ENCODE assay signal across 10 cellular contexts in genomic region chr1:161021959-161022332, GRCh38. TPM values are rescaled to one million over a fixed set of nuclear protein-coding genes. Genes with fewer than 3 reads are reported as not detected.
DNase-seq lines count a peak whose midpoint lies in the region; ATAC-seq, FAIRE-seq and TF ChIP-seq lines count a peak whose summit lies in the region.
"Had no signal": no experiment of that assay in that cellular context is flagged by ENCODE, and none has a peak within 500 bp of the region (broad histone marks: within the 10 kb centered on the region; RNA-seq: fewer than 3 reads in every experiment).

No MANE protein-coding gene starts in this region.

- H3K4me1 ChIP-seq in keratinocyte (ENCODE audit: control insufficient read depth, extremely low read depth, insufficient read depth, low read length) (peaks cover 37% of the 10 kb centered on the region), upper lobe of right lung (peaks cover 44% of the 10 kb centered on the region), mucosa of descending colon (ENCODE audit: low read depth) (peaks cover 9% of the 10 kb centered on the region)

- CTCF ChIA-PET in activated naive CD4-positive, alpha-beta T cell treated with anti-CD3 and anti-CD28 coated beads for 36 hours (lab: Charles Lee), result interaction anchor here (0.6 to 2.8 kb wide), 8 partner anchors 9 to 66 kb away, joined by 3 to 11 read pairs (median 5); partner anchors contain the start of gene TSTD1

- no peaks in the 10 kb centered on the region for H3K27me3 ChIP-seq in keratinocyte (ENCODE audit: control insufficient read depth, extremely low read depth, insufficient read depth, low read length)
- no peaks in the 10 kb centered on the region for H3K27me3 ChIP-seq in upper lobe of right lung
- H3K27me3 ChIP-seq: right atrium auricular region had no signal

- no peak for TF ChIP-seq CTCF in keratinocyte (optimal IDR thresholded peaks at IDR 0.05 in 1 of 3, IDR thresholded peaks at IDR 0.05 in 1 of 3, conservative IDR thresholded peaks at IDR 0.05 in 1 of 3; ENCODE audit: extremely low read depth in 1 of 3, insufficient read depth in 2 of 3, low read length in 3 of 3)
- TF ChIP-seq CTCF in upper lobe of right lung (IDR thresholded peaks at IDR 0.05), result no peak
- no peak for TF ChIP-seq CTCF in mucosa of descending colon (IDR thresholded peaks at IDR 0.05)

- dilution Hi-C loops in keratinocyte (cut with MboI; ENCODE audit: extremely low pct_ligation_motif_present, low sequenced_read_pairs), result no loop called here

- H3K9me1 ChIP-seq in keratinocyte (ENCODE audit: control insufficient read depth, extremely low read depth, insufficient read depth, low read length), result no peaks in the 10 kb centered on the region

- H3K9me3 ChIP-seq in keratinocyte (ENCODE audit: control insufficient read depth, low read depth, low read length), result no peaks in the 10 kb centered on the region
- H3K9me3 ChIP-seq in upper lobe of right lung, result no peaks in the 10 kb centered on the region
- H3K9me3 ChIP-seq in mucosa of descending colon, result no peaks in the 10 kb centered on the region
- H3K9me3 ChIP-seq: right atrium auricular region had no signal

- H3K4me3 Mint-ChIP-seq in activated naive CD4-positive, alpha-beta T cell treated with anti-CD3 and anti-CD28 coated beads for 36 hours, result peak overlapping the region; percentile 92
- peak overlapping the region; percentile 91 for H3K4me3 Mint-ChIP-seq in activated T-helper 1 cell treated with anti-CD3 and anti-CD28 coated beads, Interleukin-12 subunit alpha, Interleukin-12 subunit beta, Interleukin-2, Interleukin-4 antibody, amounts not matched to agents 30 ng/mL and 10 ng/mL and 1 ng/mL, durations not matched to agents 14 hours and 24 hours and 36 hours

- no peak for ATAC-seq in upper lobe of right lung
- ATAC-seq in HG03135 (IDR thresholded peaks at IDR 0.05; ENCODE audit: unreplicated experiment), result no peak
- no peak for ATAC-seq in mucosa of descending colon

- H3K36me3 Mint-ChIP-seq in activated naive CD4-positive, alpha-beta T cell treated with anti-CD3 and anti-CD28 coated beads for 36 hours (ENCODE audit: low read depth), result peaks cover 3% of the 10 kb centered on the region
- peaks cover 4% of the 10 kb centered on the region for H3K36me3 Mint-ChIP-seq in activated T-helper 1 cell treated with anti-CD3 and anti-CD28 coated beads, Interleukin-12 subunit alpha, Interleukin-12 subunit beta, Interleukin-2, Interleukin-4 antibody, amounts not matched to agents 30 ng/mL and 10 ng/mL and 1 ng/mL, durations not matched to agents 14 hours and 24 hours and 36 hours (ENCODE audit: low read depth)

- peaks cover 31% of the 10 kb centered on the region for H3K79me2 ChIP-seq in keratinocyte (ENCODE audit: control insufficient read depth, insufficient read depth, low read length)

- H3K9me3 Mint-ChIP-seq in activated naive CD4-positive, alpha-beta T cell treated with anti-CD3 and anti-CD28 coated beads for 36 hours, result peaks cover 2% of the 10 kb centered on the region
- H3K9me3 Mint-ChIP-seq in activated T-helper 1 cell treated with anti-CD3 and anti-CD28 coated beads, Interleukin-12 subunit alpha, Interleukin-12 subunit beta, Interleukin-2, Interleukin-4 antibody, amounts not matched to agents 30 ng/mL and 10 ng/mL and 1 ng/mL, durations not matched to agents 14 hours and 24 hours and 36 hours, result peaks cover 3% of the 10 kb centered on the region

- H3K4me3 ChIP-seq in keratinocyte (ENCODE audit: control insufficient read depth in 2 of 3, extremely low read depth in 1 of 3, insufficient read depth in 2 of 3, low read depth in 1 of 3, low read length in 3 of 3), result peak overlapping the region; percentile 61 to 77 (median 66)
- H3K4me3 ChIP-seq in upper lobe of right lung, result peak overlapping the region; percentile 69
- no peak overlapping the region for H3K4me3 ChIP-seq in mucosa of descending colon

- peaks cover 1 to 9% of the 10 kb centered on the region in 2 experiments for H3K36me3 ChIP-seq in keratinocyte (ENCODE audit: control insufficient read depth in 2 of 2, extremely low read depth in 1 of 2, insufficient read depth in 2 of 2, low read length in 2 of 2)
- H3K36me3 ChIP-seq in upper lobe of right lung, result no peaks in the 10 kb centered on the region
- H3K36me3 ChIP-seq in mucosa of descending colon (ENCODE audit: low read depth), result no peaks in the 10 kb centered on the region
- H3K36me3 ChIP-seq: right atrium auricular region had no signal

- DNase-seq in activated naive CD4-positive, alpha-beta T cell treated with anti-CD3 and anti-CD28 coated beads for 36 hours, result no peak
- DNase-seq in activated naive CD4-positive, alpha-beta T cell treated with anti-CD3 and anti-CD28 coated beads, Interleukin-2, amount 50 U/mL, for 16 hours, result no peak
- DNase-seq in activated T-helper 1 cell treated with anti-CD3 and anti-CD28 coated beads, Interleukin-12 subunit alpha, Interleukin-12 subunit beta, Interleukin-2, Interleukin-4 antibody, amounts not matched to agents 30 ng/mL and 10 ng/mL and 1 ng/mL, durations not matched to agents 14 hours and 24 hours and 36 hours (ENCODE audit: low spot score), result no peak
- DNase-seq in keratinocyte (ENCODE audit: low read depth, low spot score) (no peak), upper lobe of right lung (no peak), mucosa of descending colon (no peak), SHP77 treated with DMSO at 0.1 percent for 48 hours (lab: John Stamatoyannopoulos, UW) (no peak)

- no peak for FAIRE-seq in keratinocyte (lab: Jason Lieb, UNC)

- intact Hi-C loops in activated naive CD4-positive, alpha-beta T cell treated with anti-CD3 and anti-CD28 coated beads for 36 hours (cut with micrococcal nuclease), result loop anchor here (1.0 to 2.0 kb wide), 4 partner anchors 9 to 47 kb away; partner anchors contain the start of genes ARHGAP30 and TSTD1
- intact Hi-C loops in activated T-helper 1 cell treated with anti-CD3 and anti-CD28 coated beads, Interleukin-12 subunit alpha, Interleukin-12 subunit beta, Interleukin-2, Interleukin-4 antibody, amounts not matched to agents 30 ng/mL and 10 ng/mL and 1 ng/mL, durations not matched to agents 14 hours and 24 hours and 36 hours (cut with micrococcal nuclease), result loop anchor here (1.0 to 2.0 kb wide), 4 partner anchors 9 to 47 kb away; partner anchors contain the start of genes ARHGAP30 and TSTD1
- intact Hi-C loops in upper lobe of right lung (cut with DNase I) (no loop called here), mucosa of descending colon (cut with DNase I, micrococcal nuclease) (no loop called here)

- H3K27ac ChIP-seq in keratinocyte (ENCODE audit: control insufficient read depth, insufficient read depth, low read length) (peak overlapping the region; percentile 95), upper lobe of right lung (peak overlapping the region; percentile 84)

- no peak overlapping the region for H2AFZ ChIP-seq in keratinocyte (ENCODE audit: control insufficient read depth, low read length)

- H3K27me3 Mint-ChIP-seq in activated naive CD4-positive, alpha-beta T cell treated with anti-CD3 and anti-CD28 coated beads for 36 hours (ENCODE audit: low read depth), result no peaks in the 10 kb centered on the region
- H3K27me3 Mint-ChIP-seq in activated T-helper 1 cell treated with anti-CD3 and anti-CD28 coated beads, Interleukin-12 subunit alpha, Interleukin-12 subunit beta, Interleukin-2, Interleukin-4 antibody, amounts not matched to agents 30 ng/mL and 10 ng/mL and 1 ng/mL, durations not matched to agents 14 hours and 24 hours and 36 hours (ENCODE audit: insufficient read depth), result peaks cover 2% of the 10 kb centered on the region

- H3K27ac Mint-ChIP-seq in activated naive CD4-positive, alpha-beta T cell treated with anti-CD3 and anti-CD28 coated beads for 36 hours, result peak overlapping the region; percentile 76
- H3K27ac Mint-ChIP-seq in activated T-helper 1 cell treated with anti-CD3 and anti-CD28 coated beads, Interleukin-12 subunit alpha, Interleukin-12 subunit beta, Interleukin-2, Interleukin-4 antibody, amounts not matched to agents 30 ng/mL and 10 ng/mL and 1 ng/mL, durations not matched to agents 14 hours and 24 hours and 36 hours, result peak overlapping the region; percentile 78

- H3K4me2 ChIP-seq in keratinocyte (ENCODE audit: control insufficient read depth, extremely low read depth, insufficient read depth, low read depth, low read length), result peak overlapping the region; percentile 88

- H4K20me1 ChIP-seq in keratinocyte (ENCODE audit: control insufficient read depth, extremely low read depth, insufficient read depth, low read length), result no peaks in the 10 kb centered on the region

- H3K4me1 Mint-ChIP-seq in activated naive CD4-positive, alpha-beta T cell treated with anti-CD3 and anti-CD28 coated beads for 36 hours (ENCODE audit: low read depth), result peaks cover 34% of the 10 kb centered on the region
- H3K4me1 Mint-ChIP-seq in activated T-helper 1 cell treated with anti-CD3 and anti-CD28 coated beads, Interleukin-12 subunit alpha, Interleukin-12 subunit beta, Interleukin-2, Interleukin-4 antibody, amounts not matched to agents 30 ng/mL and 10 ng/mL and 1 ng/mL, durations not matched to agents 14 hours and 24 hours and 36 hours (ENCODE audit: low read depth), result peaks cover 39% of the 10 kb centered on the region

- H3K9ac ChIP-seq in keratinocyte (ENCODE audit: control insufficient read depth, extremely low read depth, insufficient read depth, low read length), result peak overlapping the region; percentile 100

RNA-seq across cellular contexts. Expression of gene F11R, which starts 1.0 kb away (rescaled TPM):
- 10 to 100 TPM; 26.0 to 26.9 TPM for total RNA-seq in activated naive CD4-positive, alpha-beta T cell treated with anti-CD3 and anti-CD28 coated beads for 36 hours
- 11.9 and 13.5 TPM in 2 replicates for total RNA-seq in activated T-helper 1 cell treated with anti-CD3 and anti-CD28 coated beads, Interleukin-12 subunit alpha, Interleukin-12 subunit beta, Interleukin-2, Interleukin-4 antibody, amounts not matched to agents 30 ng/mL and 10 ng/mL and 1 ng/mL, durations not matched to agents 14 hours and 24 hours and 36 hours
- 201 to 259 TPM (median 224 TPM) in 3 replicates for polyA plus RNA-seq in keratinocyte
- polyA plus RNA-seq in keratinocyte (2011; ENCODE audit: low read depth), result 32.4 TPM
- 96.8 and 161 TPM in 2 replicates for polyA plus RNA-seq in keratinocyte (2011; cell fraction: cytosol; rRNA removed)
- 361 and 385 TPM in 2 replicates for polyA plus RNA-seq in keratinocyte (2011; cell fraction: nucleus; rRNA removed)
- polyA plus RNA-seq in keratinocyte (2012; ENCODE audit: low replicate concordance), result 96.9 and 113 TPM in 2 replicates
- polyA minus RNA-seq in keratinocyte, result 318 to 388 TPM (median 383 TPM) in 3 replicates
- polyA minus RNA-seq in keratinocyte (2011; cell fraction: cytosol; rRNA and poly(A)+ RNA removed), result 61.6 TPM
- 190 and 363 TPM in 2 replicates for polyA minus RNA-seq in keratinocyte (2011; cell fraction: nucleus; rRNA and poly(A)+ RNA removed)
- total RNA-seq in upper lobe of right lung, result 167 TPM
- 100 to 1,000 TPM in 2 of 3 donors, 10 to 100 TPM in 1; 84.0 to 222 (median 157) TPM for total RNA-seq in mucosa of descending colon

RNA-seq across cellular contexts. Expression of gene TSTD1, which starts 16.8 kb away (rescaled TPM):
- 10 to 100 TPM; 50.3 to 51.5 TPM for total RNA-seq in activated naive CD4-positive, alpha-beta T cell treated with anti-CD3 and anti-CD28 coated beads for 36 hours
- 40.5 and 43.3 TPM in 2 replicates for total RNA-seq in activated T-helper 1 cell treated with anti-CD3 and anti-CD28 coated beads, Interleukin-12 subunit alpha, Interleukin-12 subunit beta, Interleukin-2, Interleukin-4 antibody, amounts not matched to agents 30 ng/mL and 10 ng/mL and 1 ng/mL, durations not matched to agents 14 hours and 24 hours and 36 hours
- polyA plus RNA-seq in keratinocyte, result 106 to 128 TPM (median 113 TPM) in 3 replicates
- 95.0 TPM for polyA plus RNA-seq in keratinocyte (2011; ENCODE audit: low read depth)
- polyA plus RNA-seq in keratinocyte (2011; cell fraction: cytosol; rRNA removed), result 77.2 and 119 TPM in 2 replicates
- polyA plus RNA-seq in keratinocyte (2011; cell fraction: nucleus; rRNA removed), result 56.0 and 60.6 TPM in 2 replicates
- 81.0 and 132 TPM in 2 replicates for polyA plus RNA-seq in keratinocyte (2012; ENCODE audit: low replicate concordance)
- polyA minus RNA-seq in keratinocyte, result 17.7 to 24.2 TPM (median 19.1 TPM) in 3 replicates
- polyA minus RNA-seq in keratinocyte (2011; cell fraction: cytosol; rRNA and poly(A)+ RNA removed), result 33.0 TPM
- polyA minus RNA-seq in keratinocyte (2011; cell fraction: nucleus; rRNA and poly(A)+ RNA removed), result 8.2 and 9.7 TPM in 2 replicates
- total RNA-seq in upper lobe of right lung (50.6 TPM), mucosa of descending colon (100 to 1,000 TPM in 1 of 3 donors, 10 to 100 TPM in 2; 48.9 to 105 (median 80.1) TPM)

RNA-seq across cellular contexts. Expression of gene USF1, which starts 23.8 kb away (rescaled TPM):
- total RNA-seq in activated naive CD4-positive, alpha-beta T cell treated with anti-CD3 and anti-CD28 coated beads for 36 hours, result 10 to 100 TPM; 43.7 to 44.2 TPM
- 50.6 and 51.5 TPM in 2 replicates for total RNA-seq in activated T-helper 1 cell treated with anti-CD3 and anti-CD28 coated beads, Interleukin-12 subunit alpha, Interleukin-12 subunit beta, Interleukin-2, Interleukin-4 antibody, amounts not matched to agents 30 ng/mL and 10 ng/mL and 1 ng/mL, durations not matched to agents 14 hours and 24 hours and 36 hours
- 25.1 to 40.7 TPM (median 31.6 TPM) in 3 replicates for polyA plus RNA-seq in keratinocyte
- polyA plus RNA-seq in keratinocyte (2011; ENCODE audit: low read depth), result 29.0 TPM
- polyA plus RNA-seq in keratinocyte (2011; cell fraction: cytosol; rRNA removed), result 14.4 and 15.5 TPM in 2 replicates
- polyA plus RNA-seq in keratinocyte (2011; cell fraction: nucleus; rRNA removed), result 72.9 and 81.7 TPM in 2 replicates
- 26.9 and 37.1 TPM in 2 replicates for polyA plus RNA-seq in keratinocyte (2012; ENCODE audit: low replicate concordance)
- polyA minus RNA-seq in keratinocyte, result 75.2 to 96.5 TPM (median 79.5 TPM) in 3 replicates
- polyA minus RNA-seq in keratinocyte (2011; cell fraction: cytosol; rRNA and poly(A)+ RNA removed), result 43.4 TPM
- polyA minus RNA-seq in keratinocyte (2011; cell fraction: nucleus; rRNA and poly(A)+ RNA removed), result 18.9 and 30.1 TPM in 2 replicates
- total RNA-seq in upper lobe of right lung (67.6 TPM), mucosa of descending colon (10 to 100 TPM; 66.8 to 80.5 (median 71.7) TPM)

RNA-seq across cellular contexts. Expression of gene ARHGAP30, which starts 47.7 kb away (rescaled TPM):
- total RNA-seq in activated naive CD4-positive, alpha-beta T cell treated with anti-CD3 and anti-CD28 coated beads for 36 hours, result 100 to 1,000 TPM; 104 to 106 TPM
- total RNA-seq in activated T-helper 1 cell treated with anti-CD3 and anti-CD28 coated beads, Interleukin-12 subunit alpha, Interleukin-12 subunit beta, Interleukin-2, Interleukin-4 antibody, amounts not matched to agents 30 ng/mL and 10 ng/mL and 1 ng/mL, durations not matched to agents 14 hours and 24 hours and 36 hours, result 149 and 151 TPM in 2 replicates
- 0.05 to 0.45 TPM (median 0.16 TPM) in 3 replicates for polyA plus RNA-seq in keratinocyte
- polyA plus RNA-seq in keratinocyte (2011; ENCODE audit: low read depth), result 6.6 TPM
- 0.05 and 0.06 TPM in 2 replicates for polyA plus RNA-seq in keratinocyte (2011; cell fraction: cytosol; rRNA removed)
- polyA plus RNA-seq in keratinocyte (2011; cell fraction: nucleus; rRNA removed), result 0.99 and 1.1 TPM in 2 replicates
- 0.29 and 11.6 TPM in 2 replicates for polyA plus RNA-seq in keratinocyte (2012; ENCODE audit: low replicate concordance)
- 0.26 to 0.42 TPM in 2 of 3 replicates, not detected in the other for polyA minus RNA-seq in keratinocyte
- not detected for polyA minus RNA-seq in keratinocyte (2011; cell fraction: cytosol; rRNA and poly(A)+ RNA removed)
- 0.63 and 0.93 TPM in 2 replicates for polyA minus RNA-seq in keratinocyte (2011; cell fraction: nucleus; rRNA and poly(A)+ RNA removed)
- 38.0 TPM for total RNA-seq in upper lobe of right lung
- 1 to 10 TPM; 3.8 to 9.0 (median 8.1) TPM for total RNA-seq in mucosa of descending colon
- polyA plus RNA-seq: BJ had no signal

Comparison
In these comparisons a context has a peak if more than half of its experiments do, and no peak if none do; other contexts are left out.
1. intact Hi-C loops: an anchor here in activated naive CD4-positive, alpha-beta T cell treated with anti-CD3 and anti-CD28 coated beads for 36 hours (1.0 to 2.0 kb wide) and activated T-helper 1 cell treated with anti-CD3 and anti-CD28 coated beads, Interleukin-12 subunit alpha, Interleukin-12 subunit beta, Interleukin-2, Interleukin-4 antibody, amounts not matched to agents 30 ng/mL and 10 ng/mL and 1 ng/mL, durations not matched to agents 14 hours and 24 hours and 36 hours (1.0 to 2.0 kb wide); none called in upper lobe of right lung and mucosa of descending colon.